26 cellular contexts compared by ENCODE assay signal in genomic region chr11:104148074-104148473, GRCh38. TPM values are rescaled to one million over a fixed set of nuclear protein-coding genes. Genes with fewer than 3 reads are reported as not detected.
DNase-seq lines count a peak whose midpoint lies in the region; ATAC-seq and TF ChIP-seq lines count a peak whose summit lies in the region.
"Had no signal": no experiment of that assay in that cellular context is flagged by ENCODE, and none has a peak within 500 bp of the region (broad histone marks: within the 10 kb centered on the region; RNA-seq: fewer than 3 reads in every experiment).

No MANE protein-coding gene starts in this region.

- H3K27me3 Mint-ChIP-seq in MCF 10A (ENCODE audit: insufficient read depth, unreplicated experiment): no peaks in the 10 kb centered on the region
- H3K27me3 Mint-ChIP-seq: activated CD8-positive, alpha-beta T cell treated with anti-CD3 and anti-CD28 coated beads for 36 hours; activated naive CD4-positive, alpha-beta T cell treated with anti-CD3 and anti-CD28 coated beads, Interleukin-2, amount 50 U/mL, for 24 hours; CD4-positive, alpha-beta memory T cell; IgD-negative memory B cell; stimulated activated naive B cell treated with anti-CD40 and anti-IgM and Interleukin-4, amounts not matched to agents 10 μg/mL and 1 μg/mL and 100 μg/mL, for 72 hours had no signal

- no peak overlapping the region for H3K4me2 ChIP-seq in fibroblast of lung (ENCODE audit: extremely low read depth, insufficient read depth, low read length)
- H3K4me2 ChIP-seq in smooth muscle cell: no peak overlapping the region
- H3K4me2 ChIP-seq: A549 had no signal

- H3K79me2 ChIP-seq in fibroblast of lung (ENCODE audit: control insufficient read depth, insufficient read depth, low read length): no peaks in the 10 kb centered on the region
- no peaks in the 10 kb centered on the region for H3K79me2 ChIP-seq in smooth muscle cell (ENCODE audit: low read depth)

- POLR2A ChIA-PET in MCF 10A (lab: Yijun Ruan, JAX): interaction anchor here (0.8 to 2.7 kb wide), 12 partner anchors 9 to 466 kb away, joined by 3 to 16 read pairs (median 6); partner anchors contain the start of gene PDGFD

- no peaks in the 10 kb centered on the region for H3K36me3 Mint-ChIP-seq in MCF 10A (ENCODE audit: insufficient read depth, unreplicated experiment)
- H3K36me3 Mint-ChIP-seq: activated naive CD4-positive, alpha-beta T cell treated with anti-CD3 and anti-CD28 coated beads, Interleukin-2, amount 50 U/mL, for 24 hours; CD4-positive, alpha-beta memory T cell; IgD-negative memory B cell; stimulated activated naive B cell treated with anti-CD40 and anti-IgM and Interleukin-4, amounts not matched to agents 10 μg/mL and 1 μg/mL and 100 μg/mL, for 72 hours had no signal

- CTCF ChIA-PET in MCF 10A (lab: Yijun Ruan, JAX): interaction anchor here (0.6 to 3.0 kb wide), 9 partner anchors 11 to 1918 kb away, joined by 3 to 18 read pairs (median 4); partner anchors contain the start of gene PDGFD

- H2AFZ ChIP-seq in fibroblast of lung (ENCODE audit: low read length): no peak overlapping the region
- H2AFZ ChIP-seq in smooth muscle cell (ENCODE audit: low read depth): no peak overlapping the region

- H3K27ac Mint-ChIP-seq in MCF 10A (ENCODE audit: low read depth, unreplicated experiment): no peak overlapping the region
- H3K27ac Mint-ChIP-seq: activated CD8-positive, alpha-beta T cell treated with anti-CD3 and anti-CD28 coated beads for 36 hours; activated naive CD4-positive, alpha-beta T cell treated with anti-CD3 and anti-CD28 coated beads, Interleukin-2, amount 50 U/mL, for 24 hours; CD4-positive, alpha-beta memory T cell; IgD-negative memory B cell; stimulated activated naive B cell treated with anti-CD40 and anti-IgM and Interleukin-4, amounts not matched to agents 10 μg/mL and 1 μg/mL and 100 μg/mL, for 72 hours; WTC11 had no signal

- H3K9me3 Mint-ChIP-seq in MCF 10A (ENCODE audit: unreplicated experiment): peaks cover 11% of the 10 kb centered on the region
- H3K9me3 Mint-ChIP-seq: activated CD8-positive, alpha-beta T cell treated with anti-CD3 and anti-CD28 coated beads for 36 hours; activated naive CD4-positive, alpha-beta T cell treated with anti-CD3 and anti-CD28 coated beads, Interleukin-2, amount 50 U/mL, for 24 hours; CD4-positive, alpha-beta memory T cell; IgD-negative memory B cell; neural crest cell; stimulated activated naive B cell treated with anti-CD40 and anti-IgM and Interleukin-4, amounts not matched to agents 10 μg/mL and 1 μg/mL and 100 μg/mL, for 72 hours had no signal

- H3K36me3 ChIP-seq in breast epithelium (no peaks in the 10 kb centered on the region), RWPE2 (ENCODE audit: low read depth) (no peaks in the 10 kb centered on the region), fibroblast of lung (ENCODE audit: control insufficient read depth, insufficient read depth, low read length) (no peaks in the 10 kb centered on the region), smooth muscle cell (ENCODE audit: low read depth) (no peaks in the 10 kb centered on the region)
- H3K36me3 ChIP-seq: thyroid gland had no signal

- DNase-seq in MCF 10A (ENCODE audit: unreplicated experiment) (peak; percentile 73), breast epithelium (ENCODE audit: low spot score in 2 of 2) (no peak), RWPE2 (ENCODE audit: low spot score) (no peak), fibroblast of lung (ENCODE audit: low read depth in 2 of 2) (peak; percentile 57 to 90), stromal cell of bone marrow (ENCODE audit: low read depth) (peak; percentile 83), smooth muscle cell (lab: John Stamatoyannopoulos, UW; ENCODE audit: unreplicated experiment) (no peak), left lobe of liver (ENCODE audit: low spot score) (no peak), HK-2 (ENCODE audit: unreplicated experiment) (no peak)
- DNase-seq: activated CD8-positive, alpha-beta T cell treated with anti-CD3 and anti-CD28 coated beads for 36 hours; activated T-cell treated with anti-CD3 and anti-CD28 coated beads, Interleukin-2, amount 50 U/mL, for 48 hours; caudate nucleus; CD4-positive, alpha-beta memory T cell; DND-41; foreskin melanocyte; H7; MV-4-11; NCI-H2081 treated with DMSO at 0.1 percent for 48 hours; NCI-H524; stimulated activated naive B cell treated with anti-CD40 and anti-IgM and Interleukin-4, amounts not matched to agents 10 μg/mL and 1 μg/mL and 100 μg/mL, for 72 hours; thyroid gland had no signal

- TF ChIP-seq CTCF in MCF 10A (IDR thresholded peaks at IDR 0.05; ENCODE audit: unreplicated experiment): no peak
- no peak for TF ChIP-seq CTCF in breast epithelium (IDR thresholded peaks at IDR 0.05)
- no peak for TF ChIP-seq CTCF in RWPE2 (IDR thresholded peaks at IDR 0.05; ENCODE audit: poor library complexity, severe bottlenecking)
- TF ChIP-seq CTCF in fibroblast of lung (conservative IDR thresholded peaks at IDR 0.05 in 1 of 2, IDR thresholded peaks at IDR 0.05 in 1 of 2; ENCODE audit: low read depth in 1 of 2, low read length in 2 of 2): no peak
- TF ChIP-seq CTCF in smooth muscle cell (IDR thresholded peaks at IDR 0.05; ENCODE audit: borderline replicate concordance, insufficient read depth, poor library complexity, severe bottlenecking): no peak

- no peak overlapping the region for H3K9ac ChIP-seq in fibroblast of lung (ENCODE audit: insufficient read depth, low read length)
- H3K9ac ChIP-seq in smooth muscle cell (ENCODE audit: low read depth): no peak overlapping the region

- BruUV-seq in MCF 10A (replicated peaks; lab: Mats Ljungman, UMichigan): no TSS peak

- H3K9me3 ChIP-seq in breast epithelium: no peaks in the 10 kb centered on the region
- H3K9me3 ChIP-seq in RWPE2 (ENCODE audit: severe bottlenecking): no peaks in the 10 kb centered on the region
- H3K9me3 ChIP-seq in fibroblast of lung (ENCODE audit: control insufficient read depth, insufficient read depth, low read depth, low read length): no peaks in the 10 kb centered on the region
- no peaks in the 10 kb centered on the region for H3K9me3 ChIP-seq in smooth muscle cell (replicated peaks; ENCODE audit: low read depth)
- H3K9me3 ChIP-seq: thyroid gland had no signal

- H3K27me3 ChIP-seq in breast epithelium (no peaks in the 10 kb centered on the region), RWPE2 (ENCODE audit: insufficient read depth, poor library complexity, severe bottlenecking) (no peaks in the 10 kb centered on the region), fibroblast of lung (ENCODE audit: control insufficient read depth, insufficient read depth, low read length) (no peaks in the 10 kb centered on the region), smooth muscle cell (ENCODE audit: low read depth) (no peaks in the 10 kb centered on the region)
- H3K27me3 ChIP-seq: thyroid gland had no signal

- H3K4me1 Mint-ChIP-seq in MCF 10A (ENCODE audit: insufficient read depth, unreplicated experiment): no peaks in the 10 kb centered on the region
- H3K4me1 Mint-ChIP-seq: activated naive CD4-positive, alpha-beta T cell treated with anti-CD3 and anti-CD28 coated beads, Interleukin-2, amount 50 U/mL, for 24 hours; CD4-positive, alpha-beta memory T cell had no signal

- H3K4me1 ChIP-seq in breast epithelium (no peaks in the 10 kb centered on the region), RWPE2 (ENCODE audit: insufficient read depth, poor library complexity, severe bottlenecking) (peaks cover 6% of the 10 kb centered on the region), fibroblast of lung (ENCODE audit: control insufficient read depth, extremely low read depth, insufficient read depth, low read length) (no peaks in the 10 kb centered on the region), smooth muscle cell (ENCODE audit: low read depth) (no peaks in the 10 kb centered on the region)
- H3K4me1 ChIP-seq: thyroid gland had no signal

- TF ChIP-seq POLR2A in breast epithelium (IDR thresholded peaks at IDR 0.05): no peak

- ATAC-seq in RWPE2 (ENCODE audit: low read depth): peak; percentile 40; the same call in 1 of the 3 replicates
- no peak for ATAC-seq in left lobe of liver
- ATAC-seq: A549; activated CD8-positive, alpha-beta T cell treated with anti-CD3 and anti-CD28 coated beads for 36 hours; stimulated activated naive B cell treated with anti-CD40 and anti-IgM and Interleukin-4, amounts not matched to agents 10 μg/mL and 1 μg/mL and 100 μg/mL, for 72 hours; WTC11 had no signal

- H4K20me1 ChIP-seq in fibroblast of lung (ENCODE audit: control insufficient read depth, extremely low read depth, insufficient read depth, low read length) (no peaks in the 10 kb centered on the region), smooth muscle cell (ENCODE audit: low read depth) (no peaks in the 10 kb centered on the region)

- intact Hi-C loops in MCF 10A (cut with micrococcal nuclease) (no loop called here), breast epithelium (cut with DNase I; ENCODE audit: low total_unique reads) (no loop called here)

- no peak overlapping the region for H3K27ac ChIP-seq in breast epithelium
- no peak overlapping the region for H3K27ac ChIP-seq in RWPE2 (ENCODE audit: poor library complexity, severe bottlenecking)
- no peak overlapping the region for H3K27ac ChIP-seq in fibroblast of lung (ENCODE audit: insufficient read depth, low read length)
- no peak overlapping the region for H3K27ac ChIP-seq in smooth muscle cell (ENCODE audit: low read depth)
- H3K27ac ChIP-seq: A549, thyroid gland had no signal

- H3K4me3 Mint-ChIP-seq in MCF 10A (ENCODE audit: unreplicated experiment): no peak overlapping the region
- H3K4me3 Mint-ChIP-seq: activated CD8-positive, alpha-beta T cell treated with anti-CD3 and anti-CD28 coated beads for 36 hours; activated naive CD4-positive, alpha-beta T cell treated with anti-CD3 and anti-CD28 coated beads, Interleukin-2, amount 50 U/mL, for 24 hours; CD4-positive, alpha-beta memory T cell; IgD-negative memory B cell; neural crest cell; stimulated activated naive B cell treated with anti-CD40 and anti-IgM and Interleukin-4, amounts not matched to agents 10 μg/mL and 1 μg/mL and 100 μg/mL, for 72 hours; WTC11 had no signal

- H3F3A ChIP-seq in smooth muscle cell (ENCODE audit: low read depth): no peaks in the 10 kb centered on the region

- H3K4me3 ChIP-seq in breast epithelium: no peak overlapping the region
- no peak overlapping the region for H3K4me3 ChIP-seq in RWPE2 (ENCODE audit: severe bottlenecking)
- H3K4me3 ChIP-seq in fibroblast of lung (replicated peaks in 1 of 4; ENCODE audit: control extremely low read depth in 1 of 4, insufficient read depth in 1 of 4, low read depth in 3 of 4, low read length in 4 of 4): no peak overlapping the region
- no peak overlapping the region for H3K4me3 ChIP-seq in smooth muscle cell
- H3K4me3 ChIP-seq: A549, thyroid gland had no signal

- 78% methylated on average over 2 of the region's 2 CpGs for WGBS in smooth muscle cell (ENCODE audit: low lambda C conversion rate)

RNA-seq across cellular contexts. Expression of gene PDGFD, which starts 15.9 kb away (rescaled TPM):
- total RNA-seq in MCF 10A (2022): 0.27 and 0.61 TPM in 2 replicates
- 10 to 100 TPM; 21.8 to 76.0 (median 53.1) TPM for total RNA-seq in breast epithelium
- total RNA-seq in fibroblast of lung: 1.3 and 10.5 TPM in 2 replicates
- polyA plus RNA-seq in fibroblast of lung: 1.3 TPM in 2 replicates
- 0.84 and 1.0 TPM in 2 replicates for polyA plus RNA-seq in fibroblast of lung (2012)
- polyA minus RNA-seq in fibroblast of lung (ENCODE audit: low replicate concordance): 0.11 TPM in 1 of 2 replicates, not detected in the other
- 6.3 and 10.0 TPM in 2 replicates for total RNA-seq in smooth muscle cell
- 1.5 and 2.7 TPM in 2 replicates for polyA plus RNA-seq in smooth muscle cell
- 0.96 TPM for total RNA-seq in left lobe of liver
- total RNA-seq: CD4-positive, alpha-beta memory T cell; T-helper 2 cell treated with Interferon-gamma antibody and Interleukin-4, amounts not matched to agents 100 ng/mL and 5 ng/mL, for 36 hours had no signal

Comparison
In these comparisons a context has a peak if more than half of its experiments do, and no peak if none do; other contexts are left out.
1. DNase-seq: peak in MCF 10A (single experiment), fibroblast of lung (2 of 2) and stromal cell of bone marrow (single experiment); none in breast epithelium (0 of 2), RWPE2 (single experiment), smooth muscle cell (single experiment), left lobe of liver (single experiment) and HK-2 (single experiment).